ENCODE assay signal across 8 cellular contexts in the genomic region with DNA sequence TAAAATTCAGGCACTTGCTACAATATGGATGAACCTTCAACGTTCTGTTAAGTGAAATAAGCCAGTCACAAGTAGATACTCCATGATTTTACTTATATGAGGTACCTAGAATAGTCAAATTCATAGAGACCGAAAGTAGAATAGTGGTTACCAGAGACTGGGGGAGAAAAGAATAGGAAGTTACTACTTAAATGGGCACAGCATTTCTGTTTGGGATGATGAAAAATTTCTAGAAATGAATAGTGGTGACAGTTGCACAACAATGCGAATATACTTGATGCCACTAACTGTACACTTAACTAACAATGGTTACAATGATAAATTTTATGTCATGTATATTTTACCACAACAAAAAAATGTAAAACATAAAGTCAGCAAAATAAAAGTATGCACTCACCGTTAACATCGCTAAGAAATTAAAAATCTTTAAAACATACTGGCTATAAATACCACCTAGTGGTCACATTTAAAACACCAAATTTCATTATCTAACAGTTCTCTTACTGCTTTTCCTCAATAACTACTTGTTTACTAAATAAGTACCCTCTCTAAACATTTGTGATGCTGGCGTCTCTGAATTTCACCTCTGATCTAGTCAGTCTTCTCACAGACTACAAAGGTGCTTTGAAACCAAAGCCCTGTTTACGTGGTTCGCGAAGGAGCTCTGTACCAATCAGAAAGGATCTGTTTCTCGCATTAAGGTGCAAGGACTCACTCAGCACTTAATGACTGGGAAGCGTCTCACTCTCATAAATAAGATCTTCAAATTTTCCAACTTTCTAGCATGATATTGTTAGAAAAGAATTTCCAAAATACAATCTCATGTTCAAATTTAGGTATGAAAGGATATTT. TPM values are rescaled to one million over a fixed set of nuclear protein-coding genes. Genes with fewer than 3 reads are reported as not detected.
DNase-seq lines count a peak whose midpoint lies in the region; TF ChIP-seq lines count a peak whose summit lies in the region.

No MANE protein-coding gene starts in this region.

- TF ChIP-seq CTCF in HFFc6 (IDR thresholded peaks at IDR 0.05) (peak; percentile 85), ascending aorta (IDR thresholded peaks at IDR 0.05) (peak; percentile 21 to 49 (median 37)), mesothelial cell of epicardium (IDR thresholded peaks at IDR 0.05; ENCODE audit: unreplicated experiment) (peak; percentile 61)

- H3K36me3 ChIP-seq in CD4-positive, alpha-beta memory T cell (ENCODE audit: insufficient read depth, low read length) = no peaks in the 10 kb centered on the region
- no peaks in the 10 kb centered on the region for H3K36me3 ChIP-seq in ascending aorta

- H3K9me3 ChIP-seq in CD4-positive, alpha-beta memory T cell (ENCODE audit: control insufficient read depth in 1 of 2, low read length in 2 of 2) = no peaks in the 10 kb centered on the region
- no peaks in the 10 kb centered on the region for H3K9me3 ChIP-seq in ascending aorta

- POLR2A ChIA-PET in CD4-positive, alpha-beta memory T cell (lab: Charles Lee; ENCODE audit: partially characterized antibody) = no interaction called here

- intact Hi-C loops in CD4-positive, alpha-beta memory T cell (cut with micrococcal nuclease) = loop anchor here (1.0 kb wide), 2 partner anchors 188 to 328 kb away; no protein-coding TSS in a partner anchor
- intact Hi-C loops in ascending aorta (cut with DNase I) = loop anchor here (10.0 kb wide), 1 partner anchor 60 kb away; a partner anchor contains a TSS

- no peaks in the 10 kb centered on the region for H3K27me3 ChIP-seq in CD4-positive, alpha-beta memory T cell (ENCODE audit: insufficient read depth, low read length)
- H3K27me3 ChIP-seq in ascending aorta = no peaks in the 10 kb centered on the region

- H3K4me3 ChIP-seq in CD4-positive, alpha-beta memory T cell (ENCODE audit: low read length in 2 of 2) = no peak overlapping the region
- H3K4me3 ChIP-seq in ascending aorta = no peak overlapping the region

- H3K27ac Mint-ChIP-seq in CD4-positive, alpha-beta memory T cell = no peak overlapping the region
- H3K27ac Mint-ChIP-seq in HFFc6 (no peak overlapping the region), mesothelial cell of epicardium (no peak overlapping the region)

- CTCF ChIA-PET in CD4-positive, alpha-beta memory T cell (lab: Charles Lee; ENCODE audit: partially characterized antibody) = interaction anchor here (0.9 to 2.4 kb wide), 9 partner anchors 11 to 328 kb away, joined by 3 to 11 read pairs (median 5); a partner anchor contains a TSS

- DNase-seq in CD4-positive, alpha-beta memory T cell = peak in 4 of 5 donors; percentile 16 to 27 (median 22)
- DNase-seq in HFFc6 (no peak), ascending aorta (ENCODE audit: low spot score in 2 of 2) (no peak), mesothelial cell of epicardium (ENCODE audit: low spot score in 2 of 2, unreplicated experiment in 2 of 2) (no peak), NCI-H1092 treated with DMSO at 0.1 percent for 48 hours (lab: John Stamatoyannopoulos, UW) (no peak), NCI-H1436 treated with DMSO at 0.1 percent for 48 hours (lab: John Stamatoyannopoulos, UW) (no peak), NCI-H1092 (lab: John Stamatoyannopoulos, UW) (no peak), NCI-H1105 treated with DMSO at 0.1 percent for 48 hours (lab: John Stamatoyannopoulos, UW) (no peak)

- H3K4me1 Mint-ChIP-seq in CD4-positive, alpha-beta memory T cell = peaks cover 7 to 10% (median 8%) of the 10 kb centered on the region in 4 donors
- H3K4me1 Mint-ChIP-seq in HFFc6 (ENCODE audit: low read depth) (peaks cover 9% of the 10 kb centered on the region), mesothelial cell of epicardium (no peaks in the 10 kb centered on the region)

- H3K27me3 Mint-ChIP-seq in CD4-positive, alpha-beta memory T cell = no peaks in the 10 kb centered on the region
- H3K27me3 Mint-ChIP-seq in HFFc6 (ENCODE audit: insufficient read depth) (no peaks in the 10 kb centered on the region), mesothelial cell of epicardium (ENCODE audit: low read depth) (no peaks in the 10 kb centered on the region)

- no peaks in the 10 kb centered on the region for H3K4me1 ChIP-seq in CD4-positive, alpha-beta memory T cell (ENCODE audit: insufficient read depth, low read length)
- H3K4me1 ChIP-seq in ascending aorta = no peaks in the 10 kb centered on the region

- no peak overlapping the region for H3K27ac ChIP-seq in CD4-positive, alpha-beta memory T cell (ENCODE audit: low read depth, low read length)
- no peak overlapping the region for H3K27ac ChIP-seq in ascending aorta

- H3K4me3 Mint-ChIP-seq in CD4-positive, alpha-beta memory T cell = peak overlapping the region in 3 of 8 donors; percentile 43 to 63 (median 53)
- H3K4me3 Mint-ChIP-seq in HFFc6 (no peak overlapping the region), mesothelial cell of epicardium (no peak overlapping the region)

- H3K9me3 Mint-ChIP-seq in CD4-positive, alpha-beta memory T cell = no peaks in the 10 kb centered on the region
- H3K9me3 Mint-ChIP-seq in HFFc6 = no peaks in the 10 kb centered on the region
- no peaks in the 10 kb centered on the region for H3K9me3 Mint-ChIP-seq in mesothelial cell of epicardium

- peaks cover 15 to 26% of the 10 kb centered on the region in 2 donors for H3K36me3 Mint-ChIP-seq in CD4-positive, alpha-beta memory T cell
- H3K36me3 Mint-ChIP-seq in HFFc6 (ENCODE audit: low read depth) (no peaks in the 10 kb centered on the region), mesothelial cell of epicardium (peaks cover 7% of the 10 kb centered on the region)

RNA-seq across cellular contexts. Expression of a gene that starts 22.7 kb away (rescaled TPM):
- 10 to 100 TPM; 18.7 to 25.9 TPM for total RNA-seq in CD4-positive, alpha-beta memory T cell
- polyA plus RNA-seq in CD4-positive, alpha-beta memory T cell = 10 to 100 TPM in 1 of 2 donors, 1 to 10 TPM in 1; 9.7 to 18.3 TPM
- 10 to 100 TPM; 12.9 to 15.4 (median 14.9) TPM for total RNA-seq in HFFc6 (2021; fragmentation: NEBNext Ultra II Directional; extraction: Animal tissue kit (Norgen Biotek cat#: 25700))
- 4.4 TPM for total RNA-seq in ascending aorta
- total RNA-seq in mesothelial cell of epicardium = 24.7 to 28.2 TPM (median 27.4 TPM) in 3 replicates

RNA-seq across cellular contexts. Expression of a gene that starts 32.5 kb away (rescaled TPM):
- total RNA-seq in CD4-positive, alpha-beta memory T cell = 10 to 100 TPM; 12.5 to 13.0 TPM
- polyA plus RNA-seq in CD4-positive, alpha-beta memory T cell = 1 to 10 TPM in 1 of 2 donors, under 1 TPM in 1; 0.86 to 3.1 TPM
- not detected for total RNA-seq in HFFc6 (2021; fragmentation: NEBNext Ultra II Directional; extraction: Animal tissue kit (Norgen Biotek cat#: 25700))
- total RNA-seq in ascending aorta (not detected), mesothelial cell of epicardium (1.5 to 2.5 TPM (median 1.8 TPM) in 3 replicates)

RNA-seq across cellular contexts. Expression of a gene that starts 40.9 kb away (rescaled TPM):
- not detected for total RNA-seq in CD4-positive, alpha-beta memory T cell
- not detected for polyA plus RNA-seq in CD4-positive, alpha-beta memory T cell
- not detected for total RNA-seq in HFFc6 (2021; fragmentation: NEBNext Ultra II Directional; extraction: Animal tissue kit (Norgen Biotek cat#: 25700))
- total RNA-seq in ascending aorta = not detected
- not detected in 3 replicates for total RNA-seq in mesothelial cell of epicardium

RNA-seq across cellular contexts. Expression of a gene that starts 56.7 kb away (rescaled TPM):
- not detected for total RNA-seq in CD4-positive, alpha-beta memory T cell
- polyA plus RNA-seq in CD4-positive, alpha-beta memory T cell = not detected
- total RNA-seq in HFFc6 (2021; fragmentation: NEBNext Ultra II Directional; extraction: Animal tissue kit (Norgen Biotek cat#: 25700)) = not detected
- total RNA-seq in ascending aorta (not detected), mesothelial cell of epicardium (0.33 to 0.78 TPM (median 0.50 TPM) in 3 replicates)

Comparison
In these comparisons a context has a peak if more than half of its experiments do, and no peak if none do; other contexts are left out.
1. DNase-seq: peak in CD4-positive, alpha-beta memory T cell (4 of 5); none in HFFc6 (single experiment), ascending aorta (0 of 2), mesothelial cell of epicardium (0 of 2), NCI-H1092 treated with DMSO at 0.1 percent for 48 hours (single experiment), NCI-H1436 treated with DMSO at 0.1 percent for 48 hours (single experiment), NCI-H1092 (single experiment) and NCI-H1105 treated with DMSO at 0.1 percent for 48 hours (single experiment).
2. Peak in every context shown above with its lines, with median percentiles within 50 percentile points of each other: CTCF ChIP-seq.